In the genomic region with DNA sequence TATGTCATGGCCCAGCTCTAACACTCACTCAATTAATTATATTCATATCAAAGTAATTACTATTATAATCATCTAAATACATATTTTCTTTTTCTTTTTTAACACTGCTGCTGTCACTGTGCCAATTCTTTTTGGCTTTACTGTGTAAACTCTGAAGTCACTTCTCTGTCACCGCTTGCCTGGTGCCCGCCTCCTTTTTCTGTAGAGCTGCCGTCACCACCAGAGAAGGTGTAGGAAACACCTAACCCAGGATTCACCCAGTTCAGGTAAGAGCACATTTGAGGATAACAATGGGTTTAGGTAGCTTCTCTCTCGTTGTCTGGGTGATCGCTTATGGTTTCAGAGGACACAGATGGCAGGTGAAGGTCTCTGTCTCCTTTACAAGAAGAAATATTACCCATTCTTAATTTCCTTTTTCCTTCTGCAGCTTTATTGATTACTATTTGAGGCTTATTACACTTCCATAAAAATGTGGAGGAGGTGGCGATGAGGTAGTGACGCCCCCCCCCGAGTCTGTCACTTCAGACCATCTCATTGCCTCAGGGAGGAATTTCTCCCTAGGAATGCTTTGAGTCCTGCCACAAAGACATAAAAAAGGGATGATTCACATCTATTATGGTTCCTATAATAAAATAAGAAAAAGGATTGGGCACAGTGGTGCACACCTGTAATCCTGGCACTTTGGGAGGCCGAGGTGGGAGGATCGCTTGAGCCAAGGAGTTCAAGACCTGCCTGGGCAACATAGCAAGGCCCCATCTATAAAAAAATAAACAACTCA, we compare ENCODE assay signal across 1 cellular context.
TF ChIP-seq lines count a peak whose summit lies in the region.

No MANE protein-coding gene starts in this region.

TF ChIP-seq in HepG2, 621 proteins besides CTCF, POLR2A, EP300 and RAD21 (continued from another document):
- TF ChIP-seq, protein P1, sequence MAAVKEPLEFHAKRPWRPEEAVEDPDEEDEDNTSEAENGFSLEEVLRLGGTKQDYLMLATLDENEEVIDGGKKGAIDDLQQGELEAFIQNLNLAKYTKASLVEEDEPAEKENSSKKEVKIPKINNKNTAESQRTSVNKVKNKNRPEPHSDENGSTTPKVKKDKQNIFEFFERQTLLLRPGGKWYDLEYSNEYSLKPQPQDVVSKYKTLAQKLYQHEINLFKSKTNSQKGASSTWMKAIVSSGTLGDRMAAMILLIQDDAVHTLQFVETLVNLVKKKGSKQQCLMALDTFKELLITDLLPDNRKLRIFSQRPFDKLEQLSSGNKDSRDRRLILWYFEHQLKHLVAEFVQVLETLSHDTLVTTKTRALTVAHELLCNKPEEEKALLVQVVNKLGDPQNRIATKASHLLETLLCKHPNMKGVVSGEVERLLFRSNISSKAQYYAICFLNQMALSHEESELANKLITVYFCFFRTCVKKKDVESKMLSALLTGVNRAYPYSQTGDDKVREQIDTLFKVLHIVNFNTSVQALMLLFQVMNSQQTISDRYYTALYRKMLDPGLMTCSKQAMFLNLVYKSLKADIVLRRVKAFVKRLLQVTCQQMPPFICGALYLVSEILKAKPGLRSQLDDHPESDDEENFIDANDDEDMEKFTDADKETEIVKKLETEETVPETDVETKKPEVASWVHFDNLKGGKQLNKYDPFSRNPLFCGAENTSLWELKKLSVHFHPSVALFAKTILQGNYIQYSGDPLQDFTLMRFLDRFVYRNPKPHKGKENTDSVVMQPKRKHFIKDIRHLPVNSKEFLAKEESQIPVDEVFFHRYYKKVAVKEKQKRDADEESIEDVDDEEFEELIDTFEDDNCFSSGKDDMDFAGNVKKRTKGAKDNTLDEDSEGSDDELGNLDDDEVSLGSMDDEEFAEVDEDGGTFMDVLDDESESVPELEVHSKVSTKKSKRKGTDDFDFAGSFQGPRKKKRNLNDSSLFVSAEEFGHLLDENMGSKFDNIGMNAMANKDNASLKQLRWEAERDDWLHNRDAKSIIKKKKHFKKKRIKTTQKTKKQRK (IDR thresholded peaks at IDR 0.05; ENCODE audit: low read length): no peak
- TF ChIP-seq NCOA5 (CRISPR knock-in tag; IDR thresholded peaks at IDR 0.05) (no peak), SMYD3 (CRISPR knock-in tag; IDR thresholded peaks at IDR 0.05) (no peak), BORCS8-MEF2B (CRISPR knock-in tag; IDR thresholded peaks at IDR 0.05) (no peak), HCFC1 (IDR thresholded peaks at IDR 0.05; ENCODE audit: low read depth, low read length) (no peak), ZNF720 (CRISPR knock-in tag; IDR thresholded peaks at IDR 0.05) (no peak), NCOR1 (IDR thresholded peaks at IDR 0.05; ENCODE audit: borderline replicate concordance, low read length) (no peak), ZNF660 (CRISPR knock-in tag; IDR thresholded peaks at IDR 0.05; ENCODE audit: borderline replicate concordance, low read depth) (no peak), ZNF260 (CRISPR knock-in tag; IDR thresholded peaks at IDR 0.05; ENCODE audit: borderline replicate concordance, low read depth) (no peak), ZSCAN9 (CRISPR knock-in tag; IDR thresholded peaks at IDR 0.05; ENCODE audit: borderline replicate concordance) (no peak)
- TF ChIP-seq, protein P2, sequence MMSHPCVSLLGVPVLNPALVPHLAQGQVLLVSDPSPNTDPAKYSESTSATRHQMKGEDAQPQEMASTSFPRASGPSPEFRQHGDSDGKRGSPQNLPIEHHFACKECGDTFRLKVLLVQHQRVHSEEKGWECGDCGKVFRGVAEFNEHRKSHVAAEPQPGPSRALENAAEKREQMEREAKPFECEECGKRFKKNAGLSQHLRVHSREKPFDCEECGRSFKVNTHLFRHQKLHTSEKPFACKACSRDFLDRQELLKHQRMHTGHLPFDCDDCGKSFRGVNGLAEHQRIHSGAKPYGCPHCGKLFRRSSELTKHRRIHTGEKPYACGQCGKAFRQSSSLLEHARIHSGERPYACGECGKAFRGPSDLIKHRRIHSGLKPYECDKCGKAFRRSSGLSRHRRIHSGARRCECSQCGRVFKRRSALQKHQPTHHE (CRISPR knock-in tag; IDR thresholded peaks at IDR 0.05; ENCODE audit: borderline replicate concordance): no peak
